10 cellular contexts compared by ENCODE assay signal in genomic region chr12:79127268-79127895, GRCh38.
DNase-seq lines count a peak whose midpoint lies in the region; ATAC-seq, FAIRE-seq and TF ChIP-seq lines count a peak whose summit lies in the region.
"Had no signal": no experiment of that assay in that cellular context is flagged by ENCODE, and none has a peak within 500 bp of the region (broad histone marks: within the 10 kb centered on the region; RNA-seq: fewer than 3 reads in every experiment).

No MANE protein-coding gene starts in this region.

- no peak overlapping the region for H3K27ac ChIP-seq in coronary artery

- H3K4me3 Mint-ChIP-seq in activated CD8-positive, alpha-beta memory T cell treated with anti-CD3 and anti-CD28 coated beads, Interleukin-2, amount 10 ng/mL, durations not matched to agents 7 days and 5 days, result no peak overlapping the region
- H3K4me3 Mint-ChIP-seq: central memory CD8-positive, alpha-beta T cell had no signal

- CTCF ChIA-PET in activated CD8-positive, alpha-beta memory T cell treated with anti-CD3 and anti-CD28 coated beads, Interleukin-2, amount 10 ng/mL, durations not matched to agents 7 days and 5 days (lab: Charles Lee), result no interaction called here

- FAIRE-seq in RCC 7860 (lab: Jason Lieb, UNC), result no peak

- ATAC-seq in GM18909 (IDR thresholded peaks at IDR 0.05; ENCODE audit: poor library complexity, unreplicated experiment) (peak; percentile 96), HG02938 (IDR thresholded peaks at IDR 0.05; ENCODE audit: unreplicated experiment) (peak; percentile 95)
- ATAC-seq in activated CD8-positive, alpha-beta memory T cell treated with anti-CD3 and anti-CD28 coated beads, Interleukin-2, amount 10 ng/mL, durations not matched to agents 7 days and 5 days, result no peak

- no peak overlapping the region for H3K4me3 ChIP-seq in coronary artery

- peaks cover 7% of the 10 kb centered on the region for H3K9me3 Mint-ChIP-seq in activated CD8-positive, alpha-beta memory T cell treated with anti-CD3 and anti-CD28 coated beads, Interleukin-2, amount 10 ng/mL, durations not matched to agents 7 days and 5 days (ENCODE audit: low read depth)

- H3K4me1 Mint-ChIP-seq in activated CD8-positive, alpha-beta memory T cell treated with anti-CD3 and anti-CD28 coated beads, Interleukin-2, amount 10 ng/mL, durations not matched to agents 7 days and 5 days, result no peaks in the 10 kb centered on the region
- H3K4me1 Mint-ChIP-seq: central memory CD8-positive, alpha-beta T cell had no signal

- no peak for TF ChIP-seq CTCF in coronary artery (IDR thresholded peaks at IDR 0.05)

- no peaks in the 10 kb centered on the region for H3K27me3 Mint-ChIP-seq in activated CD8-positive, alpha-beta memory T cell treated with anti-CD3 and anti-CD28 coated beads, Interleukin-2, amount 10 ng/mL, durations not matched to agents 7 days and 5 days
- H3K27me3 Mint-ChIP-seq: central memory CD8-positive, alpha-beta T cell had no signal

- no peaks in the 10 kb centered on the region for H3K36me3 Mint-ChIP-seq in activated CD8-positive, alpha-beta memory T cell treated with anti-CD3 and anti-CD28 coated beads, Interleukin-2, amount 10 ng/mL, durations not matched to agents 7 days and 5 days

- DNase-seq in RCC 7860 (ENCODE audit: low spot score) (peak; percentile 7), non-pigmented ciliary epithelial cell (ENCODE audit: low read depth) (peak; percentile 95), NCI-H1436 (lab: John Stamatoyannopoulos, UW) (no peak), coronary artery (ENCODE audit: low spot score) (no peak), NCI-H1092 (lab: John Stamatoyannopoulos, UW) (no peak)
- DNase-seq in activated CD8-positive, alpha-beta memory T cell treated with anti-CD3 and anti-CD28 coated beads, Interleukin-2, amount 10 ng/mL, durations not matched to agents 7 days and 5 days, result no peak
- DNase-seq: NCI-H187 treated with DMSO at 0.1 percent for 48 hours had no signal

- H3K27ac Mint-ChIP-seq in activated CD8-positive, alpha-beta memory T cell treated with anti-CD3 and anti-CD28 coated beads, Interleukin-2, amount 10 ng/mL, durations not matched to agents 7 days and 5 days, result no peak overlapping the region

Comparison
In these comparisons a context has a peak if more than half of its experiments do, and no peak if none do; other contexts are left out.
1. DNase-seq: peak in RCC 7860 (single experiment) and non-pigmented ciliary epithelial cell (single experiment); none in NCI-H1436 (single experiment), activated CD8-positive, alpha-beta memory T cell treated with anti-CD3 and anti-CD28 coated beads, Interleukin-2, amount 10 ng/mL, durations not matched to agents 7 days and 5 days (single experiment), coronary artery (single experiment) and NCI-H1092 (single experiment).